Comparison of ENCODE assay signal across 1 cellular context in the genomic region with DNA sequence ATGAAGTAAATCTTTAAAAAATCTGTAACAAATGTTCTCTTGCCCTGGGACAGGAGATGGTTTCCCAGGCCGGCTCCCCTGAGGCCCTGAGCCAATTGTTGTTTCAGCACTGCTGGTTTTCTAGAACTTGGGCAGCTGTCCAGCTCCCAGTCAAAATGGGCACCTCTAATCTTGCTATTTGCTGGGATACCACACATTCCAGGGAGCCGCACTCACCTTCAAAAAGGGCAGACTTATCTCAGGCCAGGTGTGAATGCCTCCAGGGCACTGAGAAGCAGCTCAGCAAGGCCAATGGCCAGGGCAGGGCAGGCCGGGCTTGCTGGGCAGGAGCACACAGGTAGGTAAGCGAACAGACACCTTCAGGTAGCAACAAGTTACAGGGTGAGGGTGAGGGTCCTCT.
TF ChIP-seq lines count a peak whose summit lies in the region.

No MANE protein-coding gene starts in this region.

TF ChIP-seq in SK-N-SH, 30 proteins besides CTCF, POLR2A, EP300 and RAD21 (continued from another document):
- TF ChIP-seq, protein P1, sequence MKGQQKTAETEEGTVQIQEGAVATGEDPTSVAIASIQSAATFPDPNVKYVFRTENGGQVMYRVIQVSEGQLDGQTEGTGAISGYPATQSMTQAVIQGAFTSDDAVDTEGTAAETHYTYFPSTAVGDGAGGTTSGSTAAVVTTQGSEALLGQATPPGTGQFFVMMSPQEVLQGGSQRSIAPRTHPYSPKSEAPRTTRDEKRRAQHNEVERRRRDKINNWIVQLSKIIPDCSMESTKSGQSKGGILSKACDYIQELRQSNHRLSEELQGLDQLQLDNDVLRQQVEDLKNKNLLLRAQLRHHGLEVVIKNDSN (IDR thresholded peaks at IDR 0.05; ENCODE audit: borderline replicate concordance, low read depth) = no peak
- TF ChIP-seq RCOR1 (IDR thresholded peaks at IDR 0.05; ENCODE audit: low read length) (no peak), SIN3A (IDR thresholded peaks at IDR 0.05; ENCODE audit: borderline replicate concordance, low read depth, low read length) (no peak), YY1 (IDR thresholded peaks at IDR 0.05; ENCODE audit: low read depth) (no peak), SMC3 (IDR thresholded peaks at IDR 0.05; ENCODE audit: low read depth, low read length) (no peak), NFIC (IDR thresholded peaks at IDR 0.05; ENCODE audit: borderline replicate concordance) (peak; percentile 7; the same call in 1 of the 2 replicates), EZH2phosphoT487 (IDR thresholded peaks at IDR 0.05; ENCODE audit: borderline replicate concordance, low read depth) (no peak), TEAD4 (IDR thresholded peaks at IDR 0.05; ENCODE audit: borderline replicate concordance, insufficient read depth) (no peak), GABPA (IDR thresholded peaks at IDR 0.05; ENCODE audit: low read depth) (no peak), MEF2A (IDR thresholded peaks at IDR 0.05; ENCODE audit: borderline replicate concordance, low read depth) (no peak), RXRA (IDR thresholded peaks at IDR 0.05; ENCODE audit: borderline replicate concordance, low read depth) (no peak), TCF12 (IDR thresholded peaks at IDR 0.05) (no peak)
- TF ChIP-seq, protein P2, sequence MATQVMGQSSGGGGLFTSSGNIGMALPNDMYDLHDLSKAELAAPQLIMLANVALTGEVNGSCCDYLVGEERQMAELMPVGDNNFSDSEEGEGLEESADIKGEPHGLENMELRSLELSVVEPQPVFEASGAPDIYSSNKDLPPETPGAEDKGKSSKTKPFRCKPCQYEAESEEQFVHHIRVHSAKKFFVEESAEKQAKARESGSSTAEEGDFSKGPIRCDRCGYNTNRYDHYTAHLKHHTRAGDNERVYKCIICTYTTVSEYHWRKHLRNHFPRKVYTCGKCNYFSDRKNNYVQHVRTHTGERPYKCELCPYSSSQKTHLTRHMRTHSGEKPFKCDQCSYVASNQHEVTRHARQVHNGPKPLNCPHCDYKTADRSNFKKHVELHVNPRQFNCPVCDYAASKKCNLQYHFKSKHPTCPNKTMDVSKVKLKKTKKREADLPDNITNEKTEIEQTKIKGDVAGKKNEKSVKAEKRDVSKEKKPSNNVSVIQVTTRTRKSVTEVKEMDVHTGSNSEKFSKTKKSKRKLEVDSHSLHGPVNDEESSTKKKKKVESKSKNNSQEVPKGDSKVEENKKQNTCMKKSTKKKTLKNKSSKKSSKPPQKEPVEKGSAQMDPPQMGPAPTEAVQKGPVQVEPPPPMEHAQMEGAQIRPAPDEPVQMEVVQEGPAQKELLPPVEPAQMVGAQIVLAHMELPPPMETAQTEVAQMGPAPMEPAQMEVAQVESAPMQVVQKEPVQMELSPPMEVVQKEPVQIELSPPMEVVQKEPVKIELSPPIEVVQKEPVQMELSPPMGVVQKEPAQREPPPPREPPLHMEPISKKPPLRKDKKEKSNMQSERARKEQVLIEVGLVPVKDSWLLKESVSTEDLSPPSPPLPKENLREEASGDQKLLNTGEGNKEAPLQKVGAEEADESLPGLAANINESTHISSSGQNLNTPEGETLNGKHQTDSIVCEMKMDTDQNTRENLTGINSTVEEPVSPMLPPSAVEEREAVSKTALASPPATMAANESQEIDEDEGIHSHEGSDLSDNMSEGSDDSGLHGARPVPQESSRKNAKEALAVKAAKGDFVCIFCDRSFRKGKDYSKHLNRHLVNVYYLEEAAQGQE (IDR thresholded peaks at IDR 0.05; ENCODE audit: low read depth, low read length) = 0 out of 2 replicates have a peak, but pooled peaks have one; percentile 31
- TF ChIP-seq, protein P3, sequence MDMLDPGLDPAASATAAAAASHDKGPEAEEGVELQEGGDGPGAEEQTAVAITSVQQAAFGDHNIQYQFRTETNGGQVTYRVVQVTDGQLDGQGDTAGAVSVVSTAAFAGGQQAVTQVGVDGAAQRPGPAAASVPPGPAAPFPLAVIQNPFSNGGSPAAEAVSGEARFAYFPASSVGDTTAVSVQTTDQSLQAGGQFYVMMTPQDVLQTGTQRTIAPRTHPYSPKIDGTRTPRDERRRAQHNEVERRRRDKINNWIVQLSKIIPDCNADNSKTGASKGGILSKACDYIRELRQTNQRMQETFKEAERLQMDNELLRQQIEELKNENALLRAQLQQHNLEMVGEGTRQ (IDR thresholded peaks at IDR 0.05; ENCODE audit: borderline replicate concordance, low read depth, low read length) = no peak
- TF ChIP-seq, protein P4, sequence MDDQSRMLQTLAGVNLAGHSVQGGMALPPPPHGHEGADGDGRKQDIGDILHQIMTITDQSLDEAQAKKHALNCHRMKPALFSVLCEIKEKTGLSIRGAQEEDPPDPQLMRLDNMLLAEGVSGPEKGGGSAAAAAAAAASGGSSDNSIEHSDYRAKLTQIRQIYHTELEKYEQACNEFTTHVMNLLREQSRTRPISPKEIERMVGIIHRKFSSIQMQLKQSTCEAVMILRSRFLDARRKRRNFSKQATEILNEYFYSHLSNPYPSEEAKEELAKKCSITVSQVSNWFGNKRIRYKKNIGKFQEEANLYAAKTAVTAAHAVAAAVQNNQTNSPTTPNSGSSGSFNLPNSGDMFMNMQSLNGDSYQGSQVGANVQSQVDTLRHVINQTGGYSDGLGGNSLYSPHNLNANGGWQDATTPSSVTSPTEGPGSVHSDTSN (IDR thresholded peaks at IDR 0.05) = no peak
